2 cellular contexts compared by ENCODE assay signal in genomic region chr5:119019431-119020348, GRCh38.
TF ChIP-seq lines count a peak whose summit lies in the region.

No MANE protein-coding gene starts in this region.

TF ChIP-seq in SK-N-SH, 30 proteins besides CTCF, POLR2A, EP300 and RAD21 (continued from another document):
- no peak for TF ChIP-seq GABPA (IDR thresholded peaks at IDR 0.05; ENCODE audit: low read depth)
- no peak for TF ChIP-seq TCF12 (IDR thresholded peaks at IDR 0.05)
- TF ChIP-seq SMC3 (IDR thresholded peaks at IDR 0.05; ENCODE audit: low read depth, low read length): no peak
- no peak for TF ChIP-seq PBX3 (IDR thresholded peaks at IDR 0.05)
- no peak for TF ChIP-seq NRF1 (IDR thresholded peaks at IDR 0.05; ENCODE audit: low read depth, low read length)
TF ChIP-seq in SK-N-SH: peak in this region for 0.

TF ChIP-seq in SK-N-SH treated with all-trans-retinoic acid at 6 μM for 48 hours, 23 proteins besides CTCF, POLR2A, EP300 and RAD21 (continued from another document):
- TF ChIP-seq TCF4 (CRISPR knock-in tag; IDR thresholded peaks at IDR 0.05; ENCODE audit: borderline replicate concordance): no peak
- TF ChIP-seq GLIS3 (CRISPR knock-in tag; IDR thresholded peaks at IDR 0.05): no peak
- TF ChIP-seq TOX (CRISPR knock-in tag; IDR thresholded peaks at IDR 0.05; ENCODE audit: borderline replicate concordance): no peak
- no peak for TF ChIP-seq OSR1 (CRISPR knock-in tag; IDR thresholded peaks at IDR 0.05)
- no peak for TF ChIP-seq ZC3H10 (CRISPR knock-in tag; IDR thresholded peaks at IDR 0.05)
- TF ChIP-seq ARNTL (CRISPR knock-in tag; IDR thresholded peaks at IDR 0.05; ENCODE audit: borderline replicate concordance, low read depth): no peak
- TF ChIP-seq PATZ1 (CRISPR knock-in tag; IDR thresholded peaks at IDR 0.05; ENCODE audit: borderline replicate concordance): no peak
- no peak for TF ChIP-seq ISL1 (CRISPR knock-in tag; IDR thresholded peaks at IDR 0.05)
- TF ChIP-seq CSRNP3 (CRISPR knock-in tag; IDR thresholded peaks at IDR 0.05): no peak
- TF ChIP-seq BACH2 (CRISPR knock-in tag; IDR thresholded peaks at IDR 0.05; ENCODE audit: borderline replicate concordance): no peak
- TF ChIP-seq RARB (CRISPR knock-in tag; IDR thresholded peaks at IDR 0.05): no peak
- no peak for TF ChIP-seq ZNF70 (CRISPR knock-in tag; IDR thresholded peaks at IDR 0.05)
- TF ChIP-seq ZFP30 (CRISPR knock-in tag; IDR thresholded peaks at IDR 0.05): no peak
- no peak for TF ChIP-seq PPARA (CRISPR knock-in tag; IDR thresholded peaks at IDR 0.05; ENCODE audit: borderline replicate concordance)
- no peak for TF ChIP-seq CSDC2 (CRISPR knock-in tag; IDR thresholded peaks at IDR 0.05)
- no peak for TF ChIP-seq POU6F1 (CRISPR knock-in tag; IDR thresholded peaks at IDR 0.05; ENCODE audit: borderline replicate concordance, low read depth)
- TF ChIP-seq ZNF565 (CRISPR knock-in tag; conservative IDR thresholded peaks at IDR 0.05; ENCODE audit: low read depth): no peak
